Comparison of ENCODE assay signal across 30 cellular contexts in the genomic region with DNA sequence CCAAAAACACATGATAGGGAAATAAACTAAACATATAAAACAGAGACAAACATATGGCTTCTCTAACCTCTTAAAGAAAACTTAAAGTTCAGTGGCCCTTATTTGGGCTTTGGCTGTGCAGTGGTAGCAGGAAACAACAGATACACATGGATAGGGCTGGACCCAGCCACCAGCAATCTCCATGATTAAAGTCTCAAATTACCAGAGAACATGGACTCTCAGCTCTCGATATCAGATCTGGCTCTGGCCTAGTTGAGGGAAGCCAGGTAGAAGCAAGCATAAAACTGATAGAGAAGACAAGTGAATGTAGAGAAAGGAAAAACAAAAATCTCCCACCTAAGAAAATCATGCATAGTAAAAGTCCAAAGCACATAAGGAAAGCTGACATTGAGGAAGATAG.
"Had no signal": no experiment of that assay in that cellular context is flagged by ENCODE, and none has a peak within 500 bp of the region (broad histone marks: within the 10 kb centered on the region; RNA-seq: fewer than 3 reads in every experiment).

No MANE protein-coding gene starts in this region.

- H3K36me3 ChIP-seq: breast epithelium, right atrium auricular region, WERI-Rb-1 had no signal

- H3K4me1 ChIP-seq: breast epithelium, esophagus squamous epithelium, left ventricle myocardium inferior, pancreas, right atrium auricular region, stomach, suprapubic skin, tibial nerve had no signal

- H3K27ac ChIP-seq: breast epithelium, epithelial cell of prostate, esophagus squamous epithelium, left ventricle myocardium inferior, neutrophil, pancreas, right atrium auricular region, stomach, suprapubic skin, tibial nerve, WERI-Rb-1 had no signal

- H3K4me3 Mint-ChIP-seq: activated CD4-positive, alpha-beta memory T cell treated with anti-CD3 and anti-CD28 coated beads for 36 hours; activated CD4-positive, alpha-beta T cell treated with anti-CD3 and anti-CD28 coated beads, Interleukin-2, amount 10 ng/mL, durations not matched to agents 24 days and 14 days; central memory CD8-positive, alpha-beta T cell; dendritic cell treated with granulocyte-macrophage colony-stimulating factor and Interleukin-4, amounts not matched to agents 40 ng/mL and 50 ng/mL, for 4 days; naive B cell; nephron progenitor cell; stimulated activated naive B cell treated with anti-CD40 and anti-IgM and Interleukin-4, amounts not matched to agents 10 μg/mL and 1 μg/mL and 100 μg/mL, for 72 hours; T-helper 1 cell treated with Interleukin-12 subunit alpha and Interleukin-12 subunit beta and Interleukin-4 antibody, amounts not matched to agents 30 μg/mL and 1 μg/mL, for 36 hours had no signal

- H3K27ac Mint-ChIP-seq: activated CD4-positive, alpha-beta memory T cell treated with anti-CD3 and anti-CD28 coated beads for 36 hours; activated CD4-positive, alpha-beta T cell treated with anti-CD3 and anti-CD28 coated beads, Interleukin-2, amount 10 ng/mL, durations not matched to agents 24 days and 14 days; activated naive CD4-positive, alpha-beta T cell treated with anti-CD3 and anti-CD28 coated beads, Interleukin-2, amount 50 U/mL, for 72 hours; dendritic cell treated with granulocyte-macrophage colony-stimulating factor and Interleukin-4, amounts not matched to agents 40 ng/mL and 50 ng/mL, for 4 days; nephron progenitor cell; stimulated activated naive B cell treated with anti-CD40 and anti-IgM and Interleukin-4, amounts not matched to agents 10 μg/mL and 1 μg/mL and 100 μg/mL, for 72 hours; T-helper 1 cell treated with Interleukin-12 subunit alpha and Interleukin-12 subunit beta and Interleukin-4 antibody, amounts not matched to agents 30 μg/mL and 1 μg/mL, for 36 hours had no signal

- H3K4me1 Mint-ChIP-seq: naive B cell; stimulated activated naive B cell treated with anti-CD40 and anti-IgM and Interleukin-4, amounts not matched to agents 10 μg/mL and 1 μg/mL and 100 μg/mL, for 72 hours had no signal

- H3K27me3 Mint-ChIP-seq: activated CD4-positive, alpha-beta memory T cell treated with anti-CD3 and anti-CD28 coated beads for 36 hours; activated CD4-positive, alpha-beta T cell treated with anti-CD3 and anti-CD28 coated beads, Interleukin-2, amount 10 ng/mL, durations not matched to agents 24 days and 14 days; central memory CD8-positive, alpha-beta T cell; dendritic cell treated with granulocyte-macrophage colony-stimulating factor and Interleukin-4, amounts not matched to agents 40 ng/mL and 50 ng/mL, for 4 days; naive B cell; stimulated activated naive B cell treated with anti-CD40 and anti-IgM and Interleukin-4, amounts not matched to agents 10 μg/mL and 1 μg/mL and 100 μg/mL, for 72 hours had no signal

- H3K9me3 Mint-ChIP-seq: activated CD4-positive, alpha-beta T cell treated with anti-CD3 and anti-CD28 coated beads, Interleukin-2, amount 10 ng/mL, durations not matched to agents 24 days and 14 days; activated naive CD4-positive, alpha-beta T cell treated with anti-CD3 and anti-CD28 coated beads, Interleukin-2, amount 50 U/mL, for 72 hours; central memory CD8-positive, alpha-beta T cell; T-helper 1 cell treated with Interleukin-12 subunit alpha and Interleukin-12 subunit beta and Interleukin-4 antibody, amounts not matched to agents 30 μg/mL and 1 μg/mL, for 36 hours had no signal

- H3K4me3 ChIP-seq: breast epithelium, esophagus squamous epithelium, left ventricle myocardium inferior, pancreas, right atrium auricular region, stomach, suprapubic skin, tibial nerve had no signal

- H3K27me3 ChIP-seq: breast epithelium, esophagus squamous epithelium, neutrophil, pancreas, stomach, suprapubic skin, tibial nerve had no signal

- FAIRE-seq: endometrium, islet of Langerhans, pancreas had no signal

- ATAC-seq: activated naive CD4-positive, alpha-beta T cell treated with anti-CD3 and anti-CD28 coated beads, Interleukin-2, amount 50 U/mL, for 72 hours; pancreas; stimulated activated naive B cell treated with anti-CD40 and anti-IgM and Interleukin-4, amounts not matched to agents 10 μg/mL and 1 μg/mL and 100 μg/mL, for 72 hours had no signal

- H3K9me3 ChIP-seq: breast epithelium, esophagus squamous epithelium, left ventricle myocardium inferior, neutrophil, pancreas, right atrium auricular region, stomach, suprapubic skin, tibial nerve had no signal

- DNase-seq: activated CD4-positive, alpha-beta memory T cell treated with anti-CD3 and anti-CD28 coated beads for 36 hours; activated CD4-positive, alpha-beta T cell treated with anti-CD3 and anti-CD28 coated beads, Interleukin-2, amount 10 ng/mL, durations not matched to agents 24 days and 14 days; activated CD4-positive, CD25-positive, alpha-beta regulatory T cell treated with anti-CD3 and anti-CD28 coated beads, Interleukin-2, amount 50 U/mL, for 72 hours; activated CD8-positive, alpha-beta memory T cell treated with anti-CD3 and anti-CD28 coated beads, Interleukin-2, amount 50 U/mL, for 4 hours; activated T-cell treated with anti-CD3 and anti-CD28 coated beads, Interleukin-2, amount 50 U/mL, for 1 hour; esophagus squamous epithelium; foreskin melanocyte; left ventricle myocardium inferior; mammary epithelial cell; naive B cell; nephron progenitor cell; pancreas; stimulated activated CD4-positive, alpha-beta T cell treated with anti-CD3 and anti-CD28 coated beads, Interleukin-15, amount 100 ng/mL, for 24 hours; stimulated activated CD4-positive, alpha-beta T cell treated with anti-CD3 and anti-CD28 coated beads, Interleukin-2, amount 100 ng/mL, for 24 hours; stimulated activated naive B cell treated with anti-CD40 and anti-IgM and Interleukin-4, amounts not matched to agents 10 μg/mL and 1 μg/mL and 100 μg/mL, for 72 hours; stomach; T1000; WERI-Rb-1 had no signal
